8 cellular contexts compared by ENCODE assay signal in genomic region chr7:44072364-44073231, GRCh38. TPM values are rescaled to one million over a fixed set of nuclear protein-coding genes. Genes with fewer than 3 reads are reported as not detected.
A peak's percentile ranks its signal among the peaks of the same experiment; 100 is the strongest.
DNase-seq lines count a peak whose midpoint lies in the region; ATAC-seq and TF ChIP-seq lines count a peak whose summit lies in the region.

No MANE protein-coding gene starts in this region.

- TF ChIP-seq CTCF in GM12875 (IDR thresholded peaks at IDR 0.05; ENCODE audit: borderline replicate concordance, insufficient read depth, low read depth, low read length) (peak; percentile 71), neutrophil (IDR thresholded peaks at IDR 0.05) (no peak)

- DNase-seq in AG08395 (ENCODE audit: low spot score): peak; percentile 89
- DNase-seq in NCI-H510A treated with DMSO at 0.1 percent for 48 hours (lab: John Stamatoyannopoulos, UW): peak; percentile 16
- DNase-seq in fibroblast of the conjunctiva (ENCODE audit: low read depth): peak; percentile 75
- no peak for DNase-seq in cerebellar nuclear complex (lab: John Stamatoyannopoulos, UW)

- no peaks in the 10 kb centered on the region for H3K27me3 Mint-ChIP-seq in activated T-helper 17 cell treated with anti-CD3 and anti-CD28 coated beads, Interleukin-2, amount 50 U/mL, for 72 hours

- no peak overlapping the region for H3K4me3 ChIP-seq in GM12875 (ENCODE audit: low read depth, low read length)
- no peak overlapping the region for H3K4me3 ChIP-seq in neutrophil (ENCODE audit: low read depth in 1 of 2, low read length in 1 of 2)

- H3K27ac Mint-ChIP-seq in activated T-helper 17 cell treated with anti-CD3 and anti-CD28 coated beads, Interleukin-2, amount 50 U/mL, for 72 hours: no peak overlapping the region

- peak; percentile 46 for ATAC-seq in activated T-helper 17 cell treated with anti-CD3 and anti-CD28 coated beads, Interleukin-2, amount 50 U/mL, for 72 hours (replicated peaks)
- ATAC-seq in HG02884 (IDR thresholded peaks at IDR 0.05; ENCODE audit: unreplicated experiment): no peak

- H3K27me3 ChIP-seq in neutrophil: no peaks in the 10 kb centered on the region

- H3K36me3 Mint-ChIP-seq in activated T-helper 17 cell treated with anti-CD3 and anti-CD28 coated beads, Interleukin-2, amount 50 U/mL, for 72 hours (ENCODE audit: low read depth): peaks cover 57% of the 10 kb centered on the region

- H3K4me1 Mint-ChIP-seq in activated T-helper 17 cell treated with anti-CD3 and anti-CD28 coated beads, Interleukin-2, amount 50 U/mL, for 72 hours: peaks cover 18% of the 10 kb centered on the region

- no peaks in the 10 kb centered on the region for H3K9me3 ChIP-seq in neutrophil

- no peaks in the 10 kb centered on the region for H3K9me3 Mint-ChIP-seq in activated T-helper 17 cell treated with anti-CD3 and anti-CD28 coated beads, Interleukin-2, amount 50 U/mL, for 72 hours

- H3K27ac ChIP-seq in neutrophil: peak overlapping the region; percentile 94

- H3K36me3 ChIP-seq in neutrophil: peaks cover 42% of the 10 kb centered on the region

- H3K4me1 ChIP-seq in neutrophil (ENCODE audit: control insufficient read depth in 1 of 2, insufficient read depth in 1 of 2, low read depth in 1 of 2, low read length in 1 of 2): peaks cover 25 to 27% of the 10 kb centered on the region in 2 experiments

- no peak overlapping the region for H3K4me3 Mint-ChIP-seq in activated T-helper 17 cell treated with anti-CD3 and anti-CD28 coated beads, Interleukin-2, amount 50 U/mL, for 72 hours

RNA-seq across cellular contexts. Expression of gene PGAM2, which starts 7.2 kb away (rescaled TPM):
- 1 to 10 TPM in 1 of 2 donors, not detected in 1; 2.4 TPM for total RNA-seq in activated T-helper 17 cell treated with anti-CD3 and anti-CD28 coated beads, Interleukin-2, amount 50 U/mL, for 72 hours

RNA-seq across cellular contexts. Expression of gene POLM, which starts 9.7 kb away (rescaled TPM):
- total RNA-seq in activated T-helper 17 cell treated with anti-CD3 and anti-CD28 coated beads, Interleukin-2, amount 50 U/mL, for 72 hours: 10 to 100 TPM; 27.8 to 33.9 TPM

RNA-seq across cellular contexts. Expression of gene DBNL, which starts 28.1 kb away (rescaled TPM):
- 100 to 1,000 TPM in 1 of 2 donors, 10 to 100 TPM in 1; 93.8 to 137 TPM for total RNA-seq in activated T-helper 17 cell treated with anti-CD3 and anti-CD28 coated beads, Interleukin-2, amount 50 U/mL, for 72 hours

RNA-seq across cellular contexts. Expression of gene AEBP1, which starts 31.5 kb away (rescaled TPM):
- 1 to 10 TPM; 1.2 to 5.3 TPM for total RNA-seq in activated T-helper 17 cell treated with anti-CD3 and anti-CD28 coated beads, Interleukin-2, amount 50 U/mL, for 72 hours

RNA-seq across cellular contexts. Expression of gene POLD2, which starts 50.8 kb away (rescaled TPM):
- 100 to 1,000 TPM; 114 to 181 TPM for total RNA-seq in activated T-helper 17 cell treated with anti-CD3 and anti-CD28 coated beads, Interleukin-2, amount 50 U/mL, for 72 hours

Comparison
In these comparisons a context has a peak if more than half of its experiments do, and no peak if none do; other contexts are left out.
1. DNase-seq: peak in AG08395 (single experiment), NCI-H510A treated with DMSO at 0.1 percent for 48 hours (single experiment) and fibroblast of the conjunctiva (single experiment); none in cerebellar nuclear complex (0 of 2).